ENCODE assay signal across 1 cellular context in the genomic region with DNA sequence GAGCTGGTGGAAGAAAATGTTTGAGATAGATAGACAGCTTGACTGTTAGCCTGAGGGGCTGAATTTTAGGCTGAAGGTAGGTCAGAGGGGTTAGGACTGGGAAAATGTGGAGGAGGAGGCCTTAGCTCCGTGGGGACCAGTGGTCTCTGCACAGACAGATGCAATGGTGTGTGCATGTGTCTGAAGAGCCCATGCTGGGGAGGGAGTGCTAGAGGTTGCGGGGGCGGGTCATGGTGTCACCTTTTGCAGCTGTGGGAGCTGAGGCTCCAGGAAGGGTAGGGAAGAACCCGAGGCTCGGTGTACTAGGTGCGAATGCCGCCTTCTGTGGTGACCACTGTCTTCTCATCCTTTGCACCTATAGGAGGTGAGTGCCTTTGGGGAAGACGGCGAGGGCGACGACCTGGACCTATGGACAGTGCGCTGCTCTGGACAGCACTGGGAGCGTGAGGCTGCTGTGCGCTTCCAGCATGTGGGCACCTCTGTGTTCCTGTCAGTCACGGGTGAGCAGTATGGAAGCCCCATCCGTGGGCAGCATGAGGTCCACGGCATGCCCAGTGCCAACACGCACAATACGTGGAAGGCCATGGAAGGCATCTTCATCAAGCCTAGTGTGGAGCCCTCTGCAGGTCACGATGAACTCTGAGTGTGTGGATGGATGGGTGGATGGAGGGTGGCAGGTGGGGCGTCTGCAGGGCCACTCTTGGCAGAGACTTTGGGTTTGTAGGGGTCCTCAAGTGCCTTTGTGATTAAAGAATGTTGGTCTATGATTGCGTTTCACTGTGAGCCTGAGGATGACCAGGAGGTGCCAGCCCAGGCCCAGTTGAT.
TF ChIP-seq lines count a peak whose summit lies in the region.

No MANE protein-coding gene starts in this region.

TF ChIP-seq in HCT116, 20 proteins besides CTCF, POLR2A, EP300 and RAD21 (continued from another document):
- TF ChIP-seq, protein P1, sequence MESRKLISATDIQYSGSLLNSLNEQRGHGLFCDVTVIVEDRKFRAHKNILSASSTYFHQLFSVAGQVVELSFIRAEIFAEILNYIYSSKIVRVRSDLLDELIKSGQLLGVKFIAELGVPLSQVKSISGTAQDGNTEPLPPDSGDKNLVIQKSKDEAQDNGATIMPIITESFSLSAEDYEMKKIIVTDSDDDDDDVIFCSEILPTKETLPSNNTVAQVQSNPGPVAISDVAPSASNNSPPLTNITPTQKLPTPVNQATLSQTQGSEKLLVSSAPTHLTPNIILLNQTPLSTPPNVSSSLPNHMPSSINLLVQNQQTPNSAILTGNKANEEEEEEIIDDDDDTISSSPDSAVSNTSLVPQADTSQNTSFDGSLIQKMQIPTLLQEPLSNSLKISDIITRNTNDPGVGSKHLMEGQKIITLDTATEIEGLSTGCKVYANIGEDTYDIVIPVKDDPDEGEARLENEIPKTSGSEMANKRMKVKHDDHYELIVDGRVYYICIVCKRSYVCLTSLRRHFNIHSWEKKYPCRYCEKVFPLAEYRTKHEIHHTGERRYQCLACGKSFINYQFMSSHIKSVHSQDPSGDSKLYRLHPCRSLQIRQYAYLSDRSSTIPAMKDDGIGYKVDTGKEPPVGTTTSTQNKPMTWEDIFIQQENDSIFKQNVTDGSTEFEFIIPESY (IDR thresholded peaks at IDR 0.05; ENCODE audit: extremely low read depth, insufficient replicate concordance, low read length): no peak
TF ChIP-seq in HCT116: peak in this region for 0.
